Comparison of ENCODE assay signal across 8 cellular contexts in the genomic region with DNA sequence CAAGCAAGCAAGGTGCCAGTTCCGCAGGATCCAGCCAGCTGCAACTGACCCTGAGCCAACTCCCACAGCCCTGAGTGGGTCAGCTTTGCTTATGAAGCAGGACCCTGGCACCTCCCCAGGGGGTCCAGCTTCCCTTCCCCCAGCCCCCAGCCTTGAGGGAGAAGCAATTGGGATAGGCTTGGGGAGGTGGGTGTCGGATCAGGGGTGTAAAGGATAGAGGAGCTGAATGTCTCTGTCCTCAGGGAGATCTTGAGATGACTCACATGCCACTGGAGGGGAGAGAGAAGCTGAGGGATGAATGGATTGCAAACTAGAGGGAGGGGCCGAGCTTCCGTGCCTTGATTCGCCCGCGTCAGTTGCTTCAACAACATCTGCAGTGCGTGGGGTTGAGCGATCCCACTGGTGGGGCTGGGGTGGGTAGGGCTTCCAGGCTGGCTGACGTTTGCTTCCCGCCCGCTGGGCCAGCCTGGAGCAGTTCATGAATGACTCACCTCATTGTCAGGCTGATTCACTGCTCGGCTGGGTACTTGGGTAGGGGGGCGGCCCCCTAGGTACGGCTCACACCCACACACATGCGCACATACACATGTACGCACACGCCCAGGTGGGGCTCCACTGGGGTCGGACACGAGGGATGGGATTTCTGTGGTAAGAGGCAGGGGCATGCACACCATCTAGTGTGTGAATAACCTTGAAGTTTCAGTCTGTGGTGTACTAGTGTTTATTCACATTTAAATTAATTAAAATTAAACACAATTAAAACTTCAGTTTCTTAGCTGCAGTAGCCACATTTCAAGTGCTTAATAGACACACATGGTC.
A peak's percentile ranks its signal among the peaks of the same experiment; 100 is the strongest.
DNase-seq lines count a peak whose midpoint lies in the region; ATAC-seq lines count a peak whose summit lies in the region.

No MANE protein-coding gene starts in this region.

- ATAC-seq in HG03520 (IDR thresholded peaks at IDR 0.05; ENCODE audit: unreplicated experiment) (no peak), HG03045 (IDR thresholded peaks at IDR 0.05; ENCODE audit: unreplicated experiment) (no peak)

- no peak overlapping the region for H3K27ac ChIP-seq in caudate nucleus (ENCODE audit: low read depth, low read length)

- DNase-seq in ELR (ENCODE audit: low read depth) (peak; percentile 100), NCI-H2171 (lab: John Stamatoyannopoulos, UW) (peak; percentile 79), caudate nucleus (lab: John Stamatoyannopoulos, UW) (peak in 56 of 61 donors; percentile 20 to 97 (median 82)), kidney glomerular epithelial cell (lab: John Stamatoyannopoulos, UW) (peak; percentile 95)
- peak; percentile 64 for DNase-seq in activated CD4-positive, CD25-positive, alpha-beta regulatory T cell treated with anti-CD3 and anti-CD28 coated beads, Interleukin-2, amount 50 U/mL, for 72 hours
- peak; percentile 75 for DNase-seq in stimulated activated CD4-positive, alpha-beta T cell treated with anti-CD3 and anti-CD28 coated beads, Interleukin-2, amount 100 ng/mL, for 4 hours (ENCODE audit: low read depth)
